Comparison of ENCODE assay signal across 1 cellular context in genomic region chr6:35688605-35689322, GRCh38.
TF ChIP-seq lines count a peak whose summit lies in the region.

Gene FKBP5, minus strand, starts transcription at chr6:35688915. Its CDS starts 46,091 bp downstream, at chr6:35642824.

TF ChIP-seq in K562, 482 proteins besides CTCF, POLR2A, EP300 and RAD21 (continued from another document and continues in another):
- TF ChIP-seq EZH2 (IDR thresholded peaks at IDR 0.05; ENCODE audit: borderline replicate concordance, low read depth, low read length) (no peak), E2F1 (CRISPR knock-in tag; IDR thresholded peaks at IDR 0.05) (no peak), E2F3 (CRISPR knock-in tag; IDR thresholded peaks at IDR 0.05) (no peak; the same call in 1 of the 2 replicates), CREB3 (tag; conservative IDR thresholded peaks at IDR 0.05; ENCODE audit: low read depth) (no peak), SMAD3 (CRISPR knock-in tag; conservative IDR thresholded peaks at IDR 0.05) (no peak), MXD1 (CRISPR knock-in tag; IDR thresholded peaks at IDR 0.05; ENCODE audit: borderline replicate concordance, poor library complexity, severe bottlenecking) (no peak), CREM (IDR thresholded peaks at IDR 0.05; ENCODE audit: low read depth) (peak; percentile 65), ZNF143 (CRISPR knock-in tag; IDR thresholded peaks at IDR 0.05) (no peak), FOXP1 (CRISPR knock-in tag; IDR thresholded peaks at IDR 0.05) (no peak; the same call in 1 of the 2 replicates), ZNF780A (CRISPR knock-in tag; IDR thresholded peaks at IDR 0.05) (no peak), ZNF639 (CRISPR knock-in tag; conservative IDR thresholded peaks at IDR 0.05 in 1 of 2, IDR thresholded peaks at IDR 0.05 in 1 of 2) (peak in 1 of 2 experiments; percentile 68; a peak in 1 of 4 replicates), ZNF449 (CRISPR knock-in tag; IDR thresholded peaks at IDR 0.05) (no peak), ZNF347 (CRISPR knock-in tag; IDR thresholded peaks at IDR 0.05; ENCODE audit: low read depth) (no peak), ZNF124 (CRISPR knock-in tag; IDR thresholded peaks at IDR 0.05) (no peak), THRA (IDR thresholded peaks at IDR 0.05) (no peak), NFIC (IDR thresholded peaks at IDR 0.05) (no peak), CXXC5 (CRISPR knock-in tag; IDR thresholded peaks at IDR 0.05) (peak; percentile 95), GATAD2B (IDR thresholded peaks at IDR 0.05; ENCODE audit: borderline replicate concordance) (peak; percentile 96), RFX1 (IDR thresholded peaks at IDR 0.05) (no peak), ZNF518B (CRISPR knock-in tag; IDR thresholded peaks at IDR 0.05) (no peak), MTA1 (IDR thresholded peaks at IDR 0.05; ENCODE audit: borderline replicate concordance) (no peak; the same call in 1 of the 2 replicates), COPS2 (conservative IDR thresholded peaks at IDR 0.05) (no peak), DPF2 (IDR thresholded peaks at IDR 0.05) (0 out of 2 replicates have a peak, but pooled peaks have one; percentile 45), ZEB2 (IDR thresholded peaks at IDR 0.05) (no peak), ZBTB9 (CRISPR knock-in tag; IDR thresholded peaks at IDR 0.05) (no peak; the same call in 1 of the 2 replicates), U2AF2 (optimal IDR thresholded peaks at IDR 0.05; ENCODE audit: low read depth, low read length) (no peak), CREB5 (CRISPR knock-in tag; IDR thresholded peaks at IDR 0.05) (no peak), ZNF699 (CRISPR knock-in tag; IDR thresholded peaks at IDR 0.05; ENCODE audit: insufficient replicate concordance) (no peak), XRCC5 (IDR thresholded peaks at IDR 0.05; ENCODE audit: low read depth, low read length) (no peak), MLLT1 (IDR thresholded peaks at IDR 0.05) (no peak), NR2C2 (CRISPR knock-in tag; IDR thresholded peaks at IDR 0.05) (no peak), NR2C2 (tag; IDR thresholded peaks at IDR 0.05) (peak; percentile 76), PTBP1 (IDR thresholded peaks at IDR 0.05; ENCODE audit: low read depth, low read length) (no peak), HSF4 (CRISPR knock-in tag; IDR thresholded peaks at IDR 0.05; ENCODE audit: borderline replicate concordance) (no peak), CHD1 (IDR thresholded peaks at IDR 0.05; ENCODE audit: low read length) (no peak), ZFP91 (CRISPR knock-in tag; IDR thresholded peaks at IDR 0.05) (no peak), HMGN3 (IDR thresholded peaks at IDR 0.05; ENCODE audit: borderline replicate concordance, extremely low read depth, insufficient read length, low read depth, low read length) (peak; percentile 68), STAT6 (CRISPR knock-in tag; IDR thresholded peaks at IDR 0.05) (no peak), DACH1 (IDR thresholded peaks at IDR 0.05; ENCODE audit: partially characterized antibody) (no peak), JUNB (CRISPR knock-in tag; conservative IDR thresholded peaks at IDR 0.05) (no peak), SMAD4 (CRISPR knock-in tag; conservative IDR thresholded peaks at IDR 0.05) (peak; percentile 60), POLR2G (IDR thresholded peaks at IDR 0.05; ENCODE audit: low read depth, low read length) (peak; percentile 93), ZNF174 (CRISPR knock-in tag; IDR thresholded peaks at IDR 0.05) (no peak), ZNF408 (CRISPR knock-in tag; IDR thresholded peaks at IDR 0.05; ENCODE audit: low read depth) (no peak), ZNF134 (CRISPR knock-in tag; conservative IDR thresholded peaks at IDR 0.05) (no peak), TAF9B (IDR thresholded peaks at IDR 0.05; ENCODE audit: partially characterized antibody) (no peak), MXI1 (IDR thresholded peaks at IDR 0.05; ENCODE audit: low read depth, low read length) (peak; percentile 75)
